ENCODE assay signal across 22 cellular contexts in the genomic region with DNA sequence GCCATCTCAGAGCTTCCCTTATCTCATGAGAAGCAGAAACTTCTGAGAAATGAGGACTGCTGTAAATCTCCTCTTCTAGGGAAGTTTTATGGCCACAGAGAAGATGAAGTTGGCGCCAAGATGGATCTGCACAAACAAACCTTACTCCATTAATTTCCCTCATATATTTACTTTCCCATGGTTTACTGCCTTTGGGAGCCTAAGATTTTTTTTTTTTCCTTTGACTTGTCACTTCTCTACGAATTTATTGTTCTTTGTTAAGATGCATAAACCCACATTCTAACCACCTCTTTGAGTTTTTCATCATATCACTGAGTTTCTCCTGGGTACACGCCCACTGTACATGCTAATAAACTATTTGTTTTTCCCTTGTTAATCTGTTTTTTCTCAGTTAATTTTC.
"Had no signal": no experiment of that assay in that cellular context is flagged by ENCODE, and none has a peak within 500 bp of the region (broad histone marks: within the 10 kb centered on the region; RNA-seq: fewer than 3 reads in every experiment).

No MANE protein-coding gene starts in this region.

- H3K4me1 Mint-ChIP-seq: naive B cell had no signal

- DNase-seq: effector memory CD8-positive, alpha-beta T cell; gastrocnemius medialis; heart right ventricle; islet precursor cell; left ventricle myocardium superior; mesenchymal stem cell; naive B cell; small intestine; stimulated activated CD4-positive, alpha-beta T cell treated with anti-CD3 and anti-CD28 coated beads, Interleukin-12 subunit alpha, Interleukin-12 subunit beta, amount 100 ng/mL, for 4 hours; stimulated activated naive CD4-positive, alpha-beta T cell; stomach; substantia nigra; trophoblast cell had no signal

- H3K27me3 ChIP-seq: neutrophil, right atrium auricular region, stomach had no signal

- H3K27ac ChIP-seq: epithelial cell of prostate, esophagus muscularis mucosa, gastrocnemius medialis, heart right ventricle, neutrophil, right atrium auricular region, stomach, thoracic aorta had no signal

- H3K4me1 ChIP-seq: right atrium auricular region, stomach had no signal

- H3K4me3 Mint-ChIP-seq: dendritic cell treated with granulocyte-macrophage colony-stimulating factor and Interleukin-4, amounts not matched to agents 40 ng/mL and 50 ng/mL, for 4 days; effector memory CD8-positive, alpha-beta T cell; naive B cell had no signal

- H3K36me3 ChIP-seq: esophagus muscularis mucosa, gastrocnemius medialis, heart right ventricle, neutrophil, right atrium auricular region, stomach, thoracic aorta had no signal

- FAIRE-seq: colon, small intestine, urothelium cell line had no signal

- H3K9me3 ChIP-seq: esophagus muscularis mucosa, gastrocnemius medialis, neutrophil, right atrium auricular region, stomach, thoracic aorta had no signal

- H3K27ac Mint-ChIP-seq: dendritic cell treated with granulocyte-macrophage colony-stimulating factor and Interleukin-4, amounts not matched to agents 40 ng/mL and 50 ng/mL, for 4 days; effector memory CD8-positive, alpha-beta T cell; naive B cell had no signal

- H3K9me3 Mint-ChIP-seq: dendritic cell treated with granulocyte-macrophage colony-stimulating factor and Interleukin-4, amounts not matched to agents 40 ng/mL and 50 ng/mL, for 4 days; effector memory CD8-positive, alpha-beta T cell had no signal

- H3K4me3 ChIP-seq: esophagus muscularis mucosa, gastrocnemius medialis, heart right ventricle, lung, right atrium auricular region, stomach, thoracic aorta had no signal

- ATAC-seq: effector memory CD8-positive, alpha-beta T cell; gastrocnemius medialis; heart right ventricle; left ventricle myocardium superior had no signal
